8 cellular contexts compared by ENCODE assay signal in the genomic region with DNA sequence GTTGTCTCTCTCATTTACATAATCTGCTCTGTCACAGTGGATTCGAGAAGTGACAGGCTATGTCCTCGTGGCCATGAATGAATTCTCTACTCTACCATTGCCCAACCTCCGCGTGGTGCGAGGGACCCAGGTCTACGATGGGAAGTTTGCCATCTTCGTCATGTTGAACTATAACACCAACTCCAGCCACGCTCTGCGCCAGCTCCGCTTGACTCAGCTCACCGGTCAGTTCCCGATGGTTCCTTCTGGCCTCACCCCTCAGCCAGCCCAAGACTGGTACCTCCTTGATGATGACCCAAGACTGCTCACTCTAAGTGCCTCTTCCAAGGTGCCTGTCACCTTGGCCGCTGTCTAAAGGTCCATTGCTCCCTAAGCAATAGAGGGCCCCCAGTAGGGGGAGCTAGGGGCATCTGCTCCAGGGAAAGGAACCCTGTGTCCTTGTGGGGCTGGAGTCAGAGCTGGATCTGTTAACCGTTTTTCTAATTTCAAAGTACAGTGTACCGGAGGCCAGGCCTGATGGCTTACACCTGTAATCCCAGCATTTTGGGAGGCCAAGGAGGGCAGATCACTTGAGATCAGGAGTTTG. TPM values are rescaled to one million over a fixed set of nuclear protein-coding genes. Genes with fewer than 3 reads are reported as not detected.
A peak's percentile ranks its signal among the peaks of the same experiment; 100 is the strongest.
DNase-seq lines count a peak whose midpoint lies in the region; ATAC-seq and TF ChIP-seq lines count a peak whose summit lies in the region.

No MANE protein-coding gene starts in this region.

- H3K9me3 Mint-ChIP-seq in activated CD8-positive, alpha-beta T cell treated with anti-CD3 and anti-CD28 coated beads for 36 hours = no peaks in the 10 kb centered on the region

- H3K4me1 ChIP-seq in effector memory CD4-positive, alpha-beta T cell (ENCODE audit: control insufficient read depth, insufficient read depth, low read length, poor library complexity, severe bottlenecking) = peaks cover 9% of the 10 kb centered on the region

- POLR2A ChIA-PET in activated CD8-positive, alpha-beta T cell treated with anti-CD3 and anti-CD28 coated beads for 36 hours (lab: Charles Lee) = interaction anchor here (1.2 kb wide), 1 partner anchor 32 kb away, joined by 4 read pairs; no protein-coding TSS in a partner anchor

- H3K27me3 ChIP-seq in HL-60 (ENCODE audit: insufficient read depth, poor library complexity, severe bottlenecking) = peaks cover 12% of the 10 kb centered on the region
- no peaks in the 10 kb centered on the region for H3K27me3 ChIP-seq in effector memory CD4-positive, alpha-beta T cell (replicated peaks; ENCODE audit: control insufficient read depth, insufficient read depth, low read length, poor library complexity, severe bottlenecking)

- H3K27ac ChIP-seq in HL-60 (replicated peaks) = no peak overlapping the region
- H3K27ac ChIP-seq in effector memory CD4-positive, alpha-beta T cell (ENCODE audit: insufficient read depth, low read length, poor library complexity, severe bottlenecking) = no peak overlapping the region

- peaks cover 9% of the 10 kb centered on the region for H3K4me1 Mint-ChIP-seq in activated CD8-positive, alpha-beta T cell treated with anti-CD3 and anti-CD28 coated beads for 36 hours (ENCODE audit: low read depth)

- intact Hi-C loops in activated CD8-positive, alpha-beta T cell treated with anti-CD3 and anti-CD28 coated beads for 36 hours (cut with micrococcal nuclease) = no loop called here
- intact Hi-C loops in left colon (cut with DNase I, micrococcal nuclease) = no loop called here

- no peak overlapping the region for H3K4me3 ChIP-seq in HL-60 (replicated peaks; ENCODE audit: insufficient read depth, low read length)
- no peak overlapping the region for H3K4me3 ChIP-seq in effector memory CD4-positive, alpha-beta T cell (ENCODE audit: insufficient read depth, low read depth, low read length, poor library complexity, severe bottlenecking)

- peak; percentile 71 for ATAC-seq in activated CD8-positive, alpha-beta T cell treated with anti-CD3 and anti-CD28 coated beads for 36 hours
- ATAC-seq in left colon (no peak), GM18907 (IDR thresholded peaks at IDR 0.05; ENCODE audit: unreplicated experiment) (no peak)

- peaks cover 8% of the 10 kb centered on the region for H3K27me3 Mint-ChIP-seq in activated CD8-positive, alpha-beta T cell treated with anti-CD3 and anti-CD28 coated beads for 36 hours

- H3K4me3 Mint-ChIP-seq in activated CD8-positive, alpha-beta T cell treated with anti-CD3 and anti-CD28 coated beads for 36 hours = no peak overlapping the region

- H3K9me3 ChIP-seq in effector memory CD4-positive, alpha-beta T cell (ENCODE audit: control insufficient read depth, low read length) = no peaks in the 10 kb centered on the region

- H3K36me3 Mint-ChIP-seq in activated CD8-positive, alpha-beta T cell treated with anti-CD3 and anti-CD28 coated beads for 36 hours (ENCODE audit: low read depth) = no peaks in the 10 kb centered on the region

- peak; percentile 36 for DNase-seq in Daoy (ENCODE audit: low read depth)
- peak in 1 of 2 experiments; percentile 20 for DNase-seq in HL-60 (ENCODE audit: low read depth in 1 of 2, low spot score in 1 of 2)
- DNase-seq in activated CD8-positive, alpha-beta T cell treated with anti-CD3 and anti-CD28 coated beads for 36 hours = peak; percentile 63
- DNase-seq in left colon = peak; percentile 45 to 47
- no peak for DNase-seq in effector memory CD4-positive, alpha-beta T cell
- no peak for DNase-seq in dedifferentiated amniotic fluid mesenchymal stem cell (ENCODE audit: extremely low spot score)
- no peak for DNase-seq in NOMO-1 treated with DMSO at 0.1 percent for 48 hours (lab: John Stamatoyannopoulos, UW; ENCODE audit: unreplicated experiment)

- no peaks in the 10 kb centered on the region for H3K36me3 ChIP-seq in effector memory CD4-positive, alpha-beta T cell (ENCODE audit: control insufficient read depth, insufficient read depth, low read length)

- H3K27ac Mint-ChIP-seq in activated CD8-positive, alpha-beta T cell treated with anti-CD3 and anti-CD28 coated beads for 36 hours = no peak overlapping the region

- CTCF ChIA-PET in activated CD8-positive, alpha-beta T cell treated with anti-CD3 and anti-CD28 coated beads for 36 hours (lab: Charles Lee) = interaction anchor here (0.6 to 2.8 kb wide), 19 partner anchors 10 to 236 kb away, joined by 3 to 13 read pairs (median 4); a partner anchor contains a TSS

- peak; percentile 45 for TF ChIP-seq CTCF in HL-60 (IDR thresholded peaks at IDR 0.05; ENCODE audit: insufficient read depth, low read length)
- TF ChIP-seq CTCF in activated CD8-positive, alpha-beta T cell treated with anti-CD3 and anti-CD28 coated beads for 36 hours (IDR thresholded peaks at IDR 0.05) = peak; percentile 65

RNA-seq across cellular contexts. Expression of a gene that starts 5.1 kb away (rescaled TPM):
- total RNA-seq in Daoy (2014; rRNA removed; shearing (Covaris generic)) = 0.63 TPM in 1 of 2 replicates, not detected in the other
- total RNA-seq in activated CD8-positive, alpha-beta T cell treated with anti-CD3 and anti-CD28 coated beads for 36 hours = under 1 TPM; 0.98 to 0.99 TPM
- 100 to 1,000 TPM; 188 to 261 TPM for total RNA-seq in left colon

RNA-seq across cellular contexts. Expression of a gene that starts 19.3 kb away (rescaled TPM):
- 384 and 456 TPM in 2 replicates for total RNA-seq in Daoy (2014; rRNA removed; shearing (Covaris generic))
- total RNA-seq in activated CD8-positive, alpha-beta T cell treated with anti-CD3 and anti-CD28 coated beads for 36 hours = 100 to 1,000 TPM; 447 to 455 TPM
- 10 to 100 TPM; 59.6 to 80.9 TPM for total RNA-seq in left colon

RNA-seq across cellular contexts. Expression of a gene that starts 31.4 kb away (rescaled TPM):
- total RNA-seq in Daoy (2014; rRNA removed; shearing (Covaris generic)) = 4,200 and 4,689 TPM in 2 replicates
- 1,000 to 10,000 TPM; 5,401 to 5,452 TPM for total RNA-seq in activated CD8-positive, alpha-beta T cell treated with anti-CD3 and anti-CD28 coated beads for 36 hours
- total RNA-seq in left colon = 1,000 to 10,000 TPM; 2,955 to 2,956 TPM

RNA-seq across cellular contexts. Expression of a gene that starts 33.0 kb away (rescaled TPM):
- total RNA-seq in Daoy (2014; rRNA removed; shearing (Covaris generic)) = 2.5 and 3.5 TPM in 2 replicates
- 1 to 10 TPM; 6.8 to 7.2 TPM for total RNA-seq in activated CD8-positive, alpha-beta T cell treated with anti-CD3 and anti-CD28 coated beads for 36 hours
- total RNA-seq in left colon = 1 to 10 TPM; 3.5 to 4.1 TPM

RNA-seq across cellular contexts. Expression of a gene that starts 43.0 kb away (rescaled TPM):
- 54.3 and 69.6 TPM in 2 replicates for total RNA-seq in Daoy (2014; rRNA removed; shearing (Covaris generic))
- total RNA-seq in activated CD8-positive, alpha-beta T cell treated with anti-CD3 and anti-CD28 coated beads for 36 hours = 100 to 1,000 TPM; 154 to 160 TPM
- 10 to 100 TPM; 44.4 to 48.6 TPM for total RNA-seq in left colon

Comparison
In these comparisons a context has a peak if more than half of its experiments do, and no peak if none do; other contexts are left out.
1. DNase-seq: peak in Daoy (single experiment), activated CD8-positive, alpha-beta T cell treated with anti-CD3 and anti-CD28 coated beads for 36 hours (single experiment) and left colon (2 of 2); none in effector memory CD4-positive, alpha-beta T cell (0 of 3), dedifferentiated amniotic fluid mesenchymal stem cell (single experiment) and NOMO-1 treated with DMSO at 0.1 percent for 48 hours (single experiment).
2. RNA of a gene that starts 5.1 kb away (total RNA-seq): 188 to 261 TPM in left colon; 0.98 to 0.99 TPM in activated CD8-positive, alpha-beta T cell treated with anti-CD3 and anti-CD28 coated beads for 36 hours and 0.63 TPM in Daoy; every median in the first group is over 10 times any median in the second.